ENCODE assay signal across 24 cellular contexts in the genomic region with DNA sequence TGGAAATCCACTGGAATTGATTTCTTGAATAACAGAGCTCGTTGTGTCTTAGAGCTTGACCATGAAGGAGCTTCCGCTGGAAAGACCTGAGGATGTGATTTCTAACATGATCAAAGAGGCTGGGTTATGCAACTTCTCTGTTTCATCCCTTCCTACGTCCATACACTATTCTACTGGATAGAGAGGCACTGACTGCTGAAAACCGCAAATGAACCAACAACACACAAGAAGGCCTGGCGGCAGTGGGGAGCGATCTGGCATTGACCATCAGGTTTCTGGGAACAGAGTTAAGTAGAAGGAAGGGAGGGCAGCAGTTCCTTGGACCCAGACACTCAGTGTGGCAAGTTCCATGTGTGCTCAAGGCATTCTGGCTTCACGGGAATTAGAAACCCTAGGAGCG. TPM values are rescaled to one million over a fixed set of nuclear protein-coding genes. Genes with fewer than 3 reads are reported as not detected.
DNase-seq lines count a peak whose midpoint lies in the region; ATAC-seq, FAIRE-seq and TF ChIP-seq lines count a peak whose summit lies in the region.
"Had no signal": no experiment of that assay in that cellular context is flagged by ENCODE, and none has a peak within 500 bp of the region (broad histone marks: within the 10 kb centered on the region; RNA-seq: fewer than 3 reads in every experiment).

No MANE protein-coding gene starts in this region.

- no peak for TF ChIP-seq CTCF in HepG2 (CRISPR knock-in tag; IDR thresholded peaks at IDR 0.05)
- TF ChIP-seq CTCF in right lobe of liver (IDR thresholded peaks at IDR 0.05): no peak
- no peak for TF ChIP-seq CTCF in WTC11 (IDR thresholded peaks at IDR 0.05)
- no peak for TF ChIP-seq CTCF in mesothelial cell of epicardium (IDR thresholded peaks at IDR 0.05; ENCODE audit: unreplicated experiment)
- no peak for TF ChIP-seq CTCF in dorsolateral prefrontal cortex (IDR thresholded peaks at IDR 0.05 in 54 of 56, conservative IDR thresholded peaks at IDR 0.05 in 2 of 56; ENCODE audit: low read depth in 1 of 56, partially characterized antibody in 56 of 56)

- no peak for FAIRE-seq in HepG2 (lab: Jason Lieb, UNC)
- FAIRE-seq in urothelium cell line (lab: Jason Lieb, UNC): no peak
- FAIRE-seq: A204.1, GM12878, GM19239, H54 had no signal

- H4K20me1 ChIP-seq in HepG2 (ENCODE audit: insufficient read depth, low read length): peaks cover 9% of the 10 kb centered on the region; the same call in 1 of the 2 replicates

- TF ChIP-seq POLR2A in HepG2 (IDR thresholded peaks at IDR 0.05; ENCODE audit: insufficient read depth in 1 of 2, low read depth in 2 of 2, low read length in 2 of 2) (peak in 1 of 2 experiments; percentile 30; a peak in 1 of 4 replicates), right lobe of liver (IDR thresholded peaks at IDR 0.05) (no peak)

- H3K27me3 Mint-ChIP-seq in WTC11 (ENCODE audit: low read depth): no peaks in the 10 kb centered on the region
- no peaks in the 10 kb centered on the region for H3K27me3 Mint-ChIP-seq in mesothelial cell of epicardium (ENCODE audit: low read depth)
- H3K27me3 Mint-ChIP-seq: CD4-positive, CD25-positive, alpha-beta regulatory T cell; CD8-positive, alpha-beta memory T cell had no signal

- TF ChIP-seq RAD21 in HepG2 (CRISPR knock-in tag; IDR thresholded peaks at IDR 0.05): no peak

- no peak overlapping the region for H2AFZ ChIP-seq in HepG2 (ENCODE audit: low read length)
- H2AFZ ChIP-seq: GM23248 had no signal

- no peaks in the 10 kb centered on the region for H3K79me2 ChIP-seq in HepG2 (ENCODE audit: insufficient read depth, low read length)

- POLR2A ChIA-PET in HepG2 (lab: Yijun Ruan, JAX): interaction anchor here (0.6 to 1.0 kb wide), 2 partner anchors 32 to 226 kb away, joined by 3 to 4 read pairs; no protein-coding TSS in a partner anchor
- POLR2A ChIA-PET in WTC11 (lab: Charles Lee): interaction anchor here (0.5 to 0.9 kb wide), 2 partner anchors 18 to 27 kb away, joined by 3 to 4 read pairs; no protein-coding TSS in a partner anchor

- H3K9me3 ChIP-seq in HepG2 (ENCODE audit: low read length) (no peaks in the 10 kb centered on the region), right lobe of liver (no peaks in the 10 kb centered on the region)
- H3K9me3 ChIP-seq: BE2C had no signal

- no peaks in the 10 kb centered on the region for H3K9me3 Mint-ChIP-seq in WTC11
- no peaks in the 10 kb centered on the region for H3K9me3 Mint-ChIP-seq in mesothelial cell of epicardium
- H3K9me3 Mint-ChIP-seq: CD4-positive, CD25-positive, alpha-beta regulatory T cell; CD8-positive, alpha-beta memory T cell had no signal

- no peak overlapping the region for H3K27ac ChIP-seq in HepG2 (ENCODE audit: extremely low read length, insufficient read depth, low read length)
- no peak overlapping the region for H3K27ac ChIP-seq in right lobe of liver
- H3K27ac ChIP-seq in dorsolateral prefrontal cortex: no peak overlapping the region
- H3K27ac ChIP-seq: GM23248 had no signal

- no peak overlapping the region for H3K9ac ChIP-seq in HepG2 (ENCODE audit: insufficient read depth, low read depth, low read length)
- H3K9ac ChIP-seq: GM23248 had no signal

- H3K4me1 ChIP-seq in HepG2 (ENCODE audit: insufficient read depth, low read length) (no peaks in the 10 kb centered on the region), right lobe of liver (no peaks in the 10 kb centered on the region)
- H3K4me1 ChIP-seq: BE2C had no signal

- 96% methylated on average over 8 of the region's 8 CpGs for WGBS in HepG2 (ENCODE audit: low lambda C conversion rate)
- WGBS in right lobe of liver (ENCODE audit: insufficient coverage, low coverage, low lambda C conversion rate, missing lambda C conversion rate): 89% methylated on average over 6 of the region's 8 CpGs

- H3K4me2 ChIP-seq in HepG2 (ENCODE audit: low read depth, low read length): no peak overlapping the region

- no peak for ATAC-seq in HepG2
- ATAC-seq in right lobe of liver: no peak
- no peak for ATAC-seq in WTC11
- ATAC-seq in HG03521 (IDR thresholded peaks at IDR 0.05; ENCODE audit: unreplicated experiment): no peak
- ATAC-seq: GM12878 had no signal

- in situ Hi-C loops in HepG2 (cut with HindIII; ENCODE audit: extremely low pct_ligation_motif_present, low pct_unique_long_range_greater_than_20kb): no loop called here

- 0 out of 2 replicates have a peak overlapping the region, but pooled peaks have one; percentile 4 for H3K27ac Mint-ChIP-seq in WTC11
- peak overlapping the region; percentile 71 for H3K27ac Mint-ChIP-seq in mesothelial cell of epicardium
- H3K27ac Mint-ChIP-seq: CD4-positive, CD25-positive, alpha-beta regulatory T cell; CD8-positive, alpha-beta memory T cell had no signal

- no TSS peak for BruUV-seq in HepG2 (replicated peaks; lab: Mats Ljungman, UMichigan)

- H3K36me3 ChIP-seq in HepG2 (replicated peaks in 1 of 2; ENCODE audit: control insufficient read depth in 1 of 2, insufficient read depth in 2 of 2, low read length in 2 of 2) (peaks cover 28 to 57% of the 10 kb centered on the region in 2 experiments), right lobe of liver (peaks cover 0 to 63% (median 32%) of the 10 kb centered on the region in 4 donors)

- peaks cover 22% of the 10 kb centered on the region for H3K36me3 Mint-ChIP-seq in WTC11
- peaks cover 31% of the 10 kb centered on the region for H3K36me3 Mint-ChIP-seq in mesothelial cell of epicardium

- H3K27me3 ChIP-seq in HepG2 (ENCODE audit: control insufficient read depth in 1 of 2, insufficient read depth in 2 of 2, low read length in 2 of 2): no peaks in the 10 kb centered on the region
- H3K27me3 ChIP-seq in right lobe of liver: no peaks in the 10 kb centered on the region
- no peaks in the 10 kb centered on the region for H3K27me3 ChIP-seq in dorsolateral prefrontal cortex
- H3K27me3 ChIP-seq: BE2C had no signal

- TF ChIP-seq EP300 in HepG2 (IDR thresholded peaks at IDR 0.05; ENCODE audit: low read depth in 2 of 2, low read length in 2 of 2): no peak
- TF ChIP-seq EP300 in HepG2 (CRISPR knock-in tag; IDR thresholded peaks at IDR 0.05; ENCODE audit: borderline replicate concordance): no peak

- DNase-seq in HepG2 (ENCODE audit: low spot score) (no peak), right lobe of liver (no peak), WTC11 (ENCODE audit: low spot score) (no peak), mesothelial cell of epicardium (ENCODE audit: low spot score in 2 of 2, unreplicated experiment in 2 of 2) (no peak), urothelium cell line (ENCODE audit: low spot score) (no peak), dorsolateral prefrontal cortex (no peak)
- DNase-seq: ACHN; BE2C; C1 segment of cervical spinal cord; CD4-positive, CD25-positive, alpha-beta regulatory T cell; CD8-positive, alpha-beta memory T cell; COR-L47; DMS 273 treated with DMSO at 0.1 percent for 48 hours; DMS53; DND-41; EL; GM23248; HCEC 1CT had no signal

- no peak overlapping the region for H3K4me3 Mint-ChIP-seq in WTC11
- no peak overlapping the region for H3K4me3 Mint-ChIP-seq in mesothelial cell of epicardium
- H3K4me3 Mint-ChIP-seq: CD8-positive, alpha-beta memory T cell had no signal

- H3K4me3 ChIP-seq in HepG2 (replicated peaks in 1 of 3; ENCODE audit: insufficient read depth in 1 of 3, low read depth in 2 of 3, low read length in 3 of 3) (no peak overlapping the region), right lobe of liver (no peak overlapping the region), dorsolateral prefrontal cortex (no peak overlapping the region)
- H3K4me3 ChIP-seq: GM12878, GM23248 had no signal

- intact Hi-C loops in HepG2 (cut with micrococcal nuclease; ENCODE audit: unreplicated experiment) (no loop called here), right lobe of liver (cut with DNase I) (no loop called here), dorsolateral prefrontal cortex (cut with DNase I) (no loop called here)

- CTCF ChIA-PET in HepG2 (lab: Yijun Ruan, JAX; ENCODE audit: low intra/inter-chr PET ratio, low total read pairs): no interaction called here
- CTCF ChIA-PET in WTC11 (lab: Charles Lee): interaction anchor here (0.5 kb wide), 1 partner anchor 464 kb away, joined by 3 read pairs; no protein-coding TSS in a partner anchor

- peaks cover 4% of the 10 kb centered on the region; the same call in 1 of the 2 replicates for H3K4me1 Mint-ChIP-seq in WTC11
- H3K4me1 Mint-ChIP-seq in mesothelial cell of epicardium: peaks cover 7% of the 10 kb centered on the region
- H3K4me1 Mint-ChIP-seq: CD4-positive, CD25-positive, alpha-beta regulatory T cell; CD8-positive, alpha-beta memory T cell had no signal

RNA-seq across cellular contexts. Expression of gene LRRN4, which starts 13.3 kb away (rescaled TPM):
- total RNA-seq in HepG2 (2016; rRNA removed; fragmentation: Illumina TruSeq; extraction: Trizol) (0.20 and 0.25 TPM in 2 replicates), right lobe of liver (under 1 TPM in 4 of 6 experiments, not detected in 2; 0.10 to 0.31 (median 0.18) TPM), WTC11 (2021) (0.32 to 0.64 TPM (median 0.48 TPM) in 3 replicates), mesothelial cell of epicardium (75.4 to 89.5 TPM (median 78.8 TPM) in 3 replicates), dorsolateral prefrontal cortex (1 to 10 TPM in 2 of 120 experiments, under 1 TPM in 105, not detected in 13; 0.17 to 1.0 (median 0.35) TPM)
- total RNA-seq in HepG2 (2016; cell fraction: cytosol; rRNA removed; fragmentation: Illumina TruSeq; extraction: Trizol; ENCODE audit: low read depth): not detected in 2 replicates
- 0.13 TPM in 1 of 2 replicates, not detected in the other for total RNA-seq in HepG2 (2016; cell fraction: insoluble cytoplasmic fraction; rRNA removed; fragmentation: Illumina TruSeq; extraction: Trizol)
- 0.17 TPM in 1 of 2 replicates, not detected in the other for total RNA-seq in HepG2 (2016; cell fraction: membrane; rRNA removed; fragmentation: Illumina TruSeq; extraction: Trizol)
- 0.22 TPM in 1 of 2 replicates, not detected in the other for total RNA-seq in HepG2 (2016; cell fraction: nucleus; rRNA removed; fragmentation: Illumina TruSeq; extraction: Trizol)
- 0.10 and 0.15 TPM in 2 replicates for polyA plus RNA-seq in HepG2 (2011; rRNA removed)
- polyA plus RNA-seq in HepG2 (2011; cell fraction: cytosol; rRNA removed): 0.04 and 0.15 TPM in 2 replicates
- polyA plus RNA-seq in HepG2 (2011; cell fraction: nucleus; rRNA removed): 0.19 TPM in 2 replicates
- 0.07 and 0.11 TPM in 2 replicates for polyA plus RNA-seq in HepG2 (2012)
- polyA plus RNA-seq in HepG2 (2016; cell fraction: cytosol; fragmentation: Illumina TruSeq; extraction: Trizol; ENCODE audit: low read depth): 0.03 and 0.06 TPM in 2 replicates
- polyA plus RNA-seq in HepG2 (2016; cell fraction: insoluble cytoplasmic fraction; fragmentation: Illumina TruSeq; extraction: Trizol; ENCODE audit: low read depth): 0.20 and 0.35 TPM in 2 replicates
- polyA plus RNA-seq in HepG2 (2016; cell fraction: membrane; fragmentation: Illumina TruSeq; extraction: Trizol; ENCODE audit: low read depth): 0.07 TPM in 1 of 2 replicates, not detected in the other
- 0.28 and 0.33 TPM in 2 replicates for polyA plus RNA-seq in HepG2 (2016; cell fraction: nucleus; fragmentation: Illumina TruSeq; extraction: Trizol; ENCODE audit: insufficient read depth, low read depth)
- 0.44 TPM in 1 of 2 replicates, not detected in the other for polyA minus RNA-seq in HepG2 (2011; rRNA and poly(A)+ RNA removed; ENCODE audit: low replicate concordance)
- polyA minus RNA-seq in HepG2 (2011; cell fraction: cytosol; rRNA and poly(A)+ RNA removed): 0.18 TPM in 1 of 2 replicates, not detected in the other
- polyA minus RNA-seq in HepG2 (2011; cell fraction: nucleus; rRNA and poly(A)+ RNA removed): 0.12 and 0.13 TPM in 2 replicates
- total RNA-seq: CD4-positive, CD25-positive, alpha-beta regulatory T cell; CD8-positive, alpha-beta memory T cell; G401; GM12878; GM23248 had no signal
- polyA plus RNA-seq: CD8-positive, alpha-beta memory T cell; GM23248 had no signal

RNA-seq across cellular contexts. Expression of gene CRLS1, which starts 34.6 kb away (rescaled TPM):
- total RNA-seq in HepG2 (2016; rRNA removed; fragmentation: Illumina TruSeq; extraction: Trizol): 281 and 337 TPM in 2 replicates
- total RNA-seq in HepG2 (2016; cell fraction: cytosol; rRNA removed; fragmentation: Illumina TruSeq; extraction: Trizol; ENCODE audit: low read depth): 75.0 and 86.3 TPM in 2 replicates
- 288 and 374 TPM in 2 replicates for total RNA-seq in HepG2 (2016; cell fraction: insoluble cytoplasmic fraction; rRNA removed; fragmentation: Illumina TruSeq; extraction: Trizol)
- total RNA-seq in HepG2 (2016; cell fraction: membrane; rRNA removed; fragmentation: Illumina TruSeq; extraction: Trizol): 243 and 244 TPM in 2 replicates
- 171 and 177 TPM in 2 replicates for total RNA-seq in HepG2 (2016; cell fraction: nucleus; rRNA removed; fragmentation: Illumina TruSeq; extraction: Trizol)
- polyA plus RNA-seq in HepG2 (2011; rRNA removed): 188 and 295 TPM in 2 replicates
- 117 and 135 TPM in 2 replicates for polyA plus RNA-seq in HepG2 (2011; cell fraction: cytosol; rRNA removed)
- 60.7 and 71.4 TPM in 2 replicates for polyA plus RNA-seq in HepG2 (2011; cell fraction: nucleus; rRNA removed)
- 64.0 and 97.7 TPM in 2 replicates for polyA plus RNA-seq in HepG2 (2012)
- polyA plus RNA-seq in HepG2 (2016; cell fraction: cytosol; fragmentation: Illumina TruSeq; extraction: Trizol; ENCODE audit: low read depth): 86.8 and 106 TPM in 2 replicates
- 279 and 309 TPM in 2 replicates for polyA plus RNA-seq in HepG2 (2016; cell fraction: insoluble cytoplasmic fraction; fragmentation: Illumina TruSeq; extraction: Trizol; ENCODE audit: low read depth)
- polyA plus RNA-seq in HepG2 (2016; cell fraction: membrane; fragmentation: Illumina TruSeq; extraction: Trizol; ENCODE audit: low read depth): 174 and 198 TPM in 2 replicates
- 265 and 274 TPM in 2 replicates for polyA plus RNA-seq in HepG2 (2016; cell fraction: nucleus; fragmentation: Illumina TruSeq; extraction: Trizol; ENCODE audit: insufficient read depth, low read depth)
- polyA minus RNA-seq in HepG2 (2011; rRNA and poly(A)+ RNA removed; ENCODE audit: low replicate concordance): 26.0 and 94.6 TPM in 2 replicates
- 47.1 and 47.6 TPM in 2 replicates for polyA minus RNA-seq in HepG2 (2011; cell fraction: cytosol; rRNA and poly(A)+ RNA removed)
- polyA minus RNA-seq in HepG2 (2011; cell fraction: nucleus; rRNA and poly(A)+ RNA removed): 58.6 and 95.4 TPM in 2 replicates
- 10 to 100 TPM; 51.4 to 81.6 (median 57.3) TPM for total RNA-seq in right lobe of liver
- total RNA-seq in WTC11 (2021): 36.1 to 44.0 TPM (median 36.8 TPM) in 3 replicates
- 51.0 to 58.1 TPM (median 54.8 TPM) in 3 replicates for total RNA-seq in mesothelial cell of epicardium
- total RNA-seq in dorsolateral prefrontal cortex: 10 to 100 TPM; 16.8 to 36.2 (median 25.9) TPM

Comparison
In these comparisons a context has a peak if more than half of its experiments do, and no peak if none do; other contexts are left out.
1. RNA of gene LRRN4, which starts 13.3 kb away (total RNA-seq): 75.4 to 89.5 TPM in mesothelial cell of epicardium; 0.32 to 0.64 TPM in WTC11, 0.17 to 1.0 TPM in dorsolateral prefrontal cortex, 0.13 to 0.25 TPM in HepG2 and 0.10 to 0.31 TPM in right lobe of liver; every median in the first group is over 10 times any median in the second.